13 cellular contexts compared by ENCODE assay signal in the genomic region with DNA sequence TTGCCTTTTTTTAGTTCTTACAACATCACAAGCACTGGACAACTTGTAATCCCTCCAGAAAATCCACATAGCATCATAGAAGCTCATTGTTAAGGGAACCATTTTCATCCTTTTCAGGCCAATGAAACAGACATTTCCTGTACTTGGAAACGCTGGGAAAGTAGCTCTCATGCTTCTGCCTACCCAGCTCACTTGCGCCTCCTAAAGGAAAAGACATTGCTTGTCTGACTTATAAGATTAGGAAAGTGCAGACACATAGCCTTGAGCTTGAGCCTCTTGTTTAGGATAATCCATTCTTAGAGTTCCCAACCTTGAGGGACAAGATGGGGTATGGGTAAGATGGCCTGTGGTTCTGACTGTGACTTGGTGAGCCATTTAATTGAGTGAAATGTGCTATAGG.
DNase-seq lines count a peak whose midpoint lies in the region; ATAC-seq and TF ChIP-seq lines count a peak whose summit lies in the region.
"Had no signal": no experiment of that assay in that cellular context is flagged by ENCODE, and none has a peak within 500 bp of the region (broad histone marks: within the 10 kb centered on the region; RNA-seq: fewer than 3 reads in every experiment).

No MANE protein-coding gene starts in this region.

- H3K4me1 ChIP-seq in Panc1 (ENCODE audit: control insufficient read depth, insufficient read depth, low read length), result no peaks in the 10 kb centered on the region
- no peaks in the 10 kb centered on the region for H3K4me1 ChIP-seq in vagina

- no peaks in the 10 kb centered on the region for H3K27me3 ChIP-seq in Panc1 (ENCODE audit: control insufficient read depth, insufficient read depth, low read length)
- no peaks in the 10 kb centered on the region for H3K27me3 ChIP-seq in vagina
- H3K27me3 ChIP-seq: dorsolateral prefrontal cortex had no signal

- DNase-seq in NCI-H82 (lab: John Stamatoyannopoulos, UW) (peak; percentile 50), NCI-H82 treated with DMSO at 0.1 percent for 48 hours (lab: John Stamatoyannopoulos, UW; ENCODE audit: unreplicated experiment) (no peak), Panc1 (ENCODE audit: low read depth, low spot score) (no peak), foreskin melanocyte (peak; percentile 19), type B pancreatic cell (ENCODE audit: extremely low spot score, unreplicated experiment) (no peak), COLO668 (lab: John Stamatoyannopoulos, UW; ENCODE audit: unreplicated experiment) (no peak), vagina (ENCODE audit: extremely low spot score in 2 of 2) (no peak)
- DNase-seq: activated naive CD8-positive, alpha-beta T cell treated with anti-CD3 and anti-CD28 coated beads, Interleukin-2, amount 50 U/mL, for 24 hours; dorsolateral prefrontal cortex; hippocampal formation; right cardiac atrium had no signal

- no peaks in the 10 kb centered on the region for H3K9me3 Mint-ChIP-seq in type B pancreatic cell

- no peaks in the 10 kb centered on the region for H3K36me3 ChIP-seq in Panc1 (ENCODE audit: control insufficient read depth, insufficient read depth, low read length)
- no peaks in the 10 kb centered on the region for H3K36me3 ChIP-seq in vagina

- H3K27me3 Mint-ChIP-seq in type B pancreatic cell, result no peaks in the 10 kb centered on the region
- H3K27me3 Mint-ChIP-seq: activated naive CD8-positive, alpha-beta T cell treated with anti-CD3 and anti-CD28 coated beads, Interleukin-2, amount 50 U/mL, for 24 hours had no signal

- peak; percentile 13; the same call in 1 of the 2 replicates for TF ChIP-seq CTCF in Panc1 (IDR thresholded peaks at IDR 0.05)
- peak; percentile 48 for TF ChIP-seq CTCF in type B pancreatic cell (conservative IDR thresholded peaks at IDR 0.05)
- TF ChIP-seq CTCF in vagina (IDR thresholded peaks at IDR 0.05), result no peak

- no peak for TF ChIP-seq POLR2A in vagina (IDR thresholded peaks at IDR 0.05)

- POLR2A ChIA-PET in Panc1 (lab: Charles Lee), result no interaction called here

- H3K36me3 Mint-ChIP-seq in type B pancreatic cell, result no peaks in the 10 kb centered on the region

- no TSS peak for BruUV-seq in Panc1 (replicated peaks; lab: Mats Ljungman, UMichigan)

- ATAC-seq in Panc1 (no peak), GM19351 (IDR thresholded peaks at IDR 0.05; ENCODE audit: unreplicated experiment) (no peak)
- ATAC-seq: activated naive CD8-positive, alpha-beta T cell treated with anti-CD3 and anti-CD28 coated beads, Interleukin-2, amount 50 U/mL, for 24 hours; mucosa of descending colon; right cardiac atrium had no signal

- CTCF ChIA-PET in Panc1 (lab: Charles Lee), result interaction anchor here (0.6 kb wide), 1 partner anchor 29 kb away, joined by 4 read pairs; no protein-coding TSS in a partner anchor

- H3K4me3 Mint-ChIP-seq in type B pancreatic cell, result no peak overlapping the region
- H3K4me3 Mint-ChIP-seq: activated naive CD8-positive, alpha-beta T cell treated with anti-CD3 and anti-CD28 coated beads, Interleukin-2, amount 50 U/mL, for 24 hours had no signal

- H3K4me1 Mint-ChIP-seq in type B pancreatic cell (ENCODE audit: unreplicated experiment), result no peaks in the 10 kb centered on the region
- H3K4me1 Mint-ChIP-seq: activated naive CD8-positive, alpha-beta T cell treated with anti-CD3 and anti-CD28 coated beads, Interleukin-2, amount 50 U/mL, for 24 hours had no signal

- H3K27ac Mint-ChIP-seq in type B pancreatic cell, result no peak overlapping the region
- H3K27ac Mint-ChIP-seq: activated naive CD8-positive, alpha-beta T cell treated with anti-CD3 and anti-CD28 coated beads, Interleukin-2, amount 50 U/mL, for 24 hours had no signal

- H3K27ac ChIP-seq in Panc1 (ENCODE audit: low read length), result no peak overlapping the region
- H3K27ac ChIP-seq in vagina, result no peak overlapping the region
- H3K27ac ChIP-seq: dorsolateral prefrontal cortex had no signal

- intact Hi-C loops in Panc1 (cut with micrococcal nuclease; ENCODE audit: unreplicated experiment) (no loop called here), vagina (cut with DNase I) (loop anchor here (5.0 kb wide), 1 partner anchor 854 kb away; no protein-coding TSS in a partner anchor)

- in situ Hi-C loops in Panc1 (cut with HindIII; ENCODE audit: low pct_unique_long_range_greater_than_20kb, low sequenced_read_pairs), result no loop called here

- H3K4me3 ChIP-seq in Panc1 (ENCODE audit: low read depth in 2 of 2, low read length in 2 of 2) (no peak overlapping the region), vagina (no peak overlapping the region)
- H3K4me3 ChIP-seq: dorsolateral prefrontal cortex, mucosa of descending colon had no signal

- H3K9me3 ChIP-seq in Panc1 (ENCODE audit: control insufficient read depth, insufficient read depth, low read depth, low read length), result no peaks in the 10 kb centered on the region
- no peaks in the 10 kb centered on the region for H3K9me3 ChIP-seq in vagina
- H3K9me3 ChIP-seq: mucosa of descending colon had no signal

Comparison
In these comparisons a context has a peak if more than half of its experiments do, and no peak if none do; other contexts are left out.
1. DNase-seq: peak in NCI-H82 (single experiment) and foreskin melanocyte (single experiment); none in NCI-H82 treated with DMSO at 0.1 percent for 48 hours (single experiment), Panc1 (single experiment), type B pancreatic cell (single experiment), COLO668 (single experiment) and vagina (0 of 2).
2. CTCF ChIP-seq: peak in Panc1 (single experiment) and type B pancreatic cell (single experiment); none in vagina (0 of 3).